ENCODE assay signal across 9 cellular contexts in the genomic region with DNA sequence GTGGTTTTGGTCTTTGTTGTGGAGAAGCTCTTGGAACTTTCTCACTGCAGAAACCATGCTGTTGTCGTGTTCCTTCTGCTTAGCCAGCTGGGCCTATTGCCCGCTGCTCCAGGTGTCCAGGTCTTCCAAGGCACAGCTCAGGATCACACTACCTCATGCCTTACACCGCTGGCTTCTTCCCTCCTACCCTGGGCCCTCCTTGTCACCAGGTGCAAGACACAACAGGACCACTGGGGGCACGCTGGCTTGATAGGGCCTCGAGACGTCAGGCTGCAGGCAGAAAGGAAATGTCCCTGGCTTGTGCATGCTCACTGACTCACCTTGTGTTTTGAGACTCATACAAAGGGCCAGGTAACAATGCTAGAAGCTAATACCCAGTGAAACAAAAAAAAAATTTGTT. TPM values are rescaled to one million over a fixed set of nuclear protein-coding genes. Genes with fewer than 3 reads are reported as not detected.
DNase-seq lines count a peak whose midpoint lies in the region; ATAC-seq, FAIRE-seq and TF ChIP-seq lines count a peak whose summit lies in the region.
"Had no signal": no experiment of that assay in that cellular context is flagged by ENCODE, and none has a peak within 500 bp of the region (broad histone marks: within the 10 kb centered on the region; RNA-seq: fewer than 3 reads in every experiment).

No MANE protein-coding gene starts in this region.

- H3K27ac ChIP-seq in vagina = no peak overlapping the region

- H3K27me3 ChIP-seq in vagina = no peaks in the 10 kb centered on the region

- no peak for FAIRE-seq in GM12891 (lab: Jason Lieb, UNC)

- H3K4me1 ChIP-seq in vagina = no peaks in the 10 kb centered on the region

- H3K9me3 ChIP-seq in vagina = no peaks in the 10 kb centered on the region

- no peak for TF ChIP-seq POLR2A in GM12891 (IDR thresholded peaks at IDR 0.05; ENCODE audit: low read depth, low read length)
- no peak for TF ChIP-seq POLR2A in vagina (IDR thresholded peaks at IDR 0.05)

- H3K4me3 ChIP-seq in fibroblast of villous mesenchyme (ENCODE audit: low read depth, low read length) (no peak overlapping the region), vagina (no peak overlapping the region)

- intact Hi-C loops in vagina (cut with DNase I) = no loop called here

- TF ChIP-seq CTCF in fibroblast of villous mesenchyme (IDR thresholded peaks at IDR 0.05; ENCODE audit: insufficient read depth, low read depth, low read length) (peak; percentile 19), vagina (IDR thresholded peaks at IDR 0.05) (no peak), omental fat pad (IDR thresholded peaks at IDR 0.05) (no peak)

- no peaks in the 10 kb centered on the region for H3K36me3 ChIP-seq in vagina

- ATAC-seq in GM21447 (IDR thresholded peaks at IDR 0.05; ENCODE audit: unreplicated experiment) = peak; percentile 82
- no peak for ATAC-seq in omental fat pad (ENCODE audit: low FRiP score)
- ATAC-seq: left cardiac atrium had no signal

- DNase-seq in GM12891 (ENCODE audit: insufficient read length, low spot score) (peak; percentile 17), M059J (ENCODE audit: low read depth) (peak; percentile 48), fibroblast of villous mesenchyme (ENCODE audit: low read depth) (no peak), NCI-H1930 (lab: John Stamatoyannopoulos, UW) (no peak), vagina (ENCODE audit: extremely low spot score in 2 of 2) (no peak), amniotic stem cell (lab: John Stamatoyannopoulos, UW) (no peak), omental fat pad (ENCODE audit: low spot score) (no peak)
- DNase-seq: left cardiac atrium had no signal

TF ChIP-seq in GM12891, 5 proteins besides CTCF, POLR2A, EP300 and RAD21:
- TF ChIP-seq POU2F2 (IDR thresholded peaks at IDR 0.05; ENCODE audit: low read depth, low read length) (no peak), POLR2AphosphoS5 (IDR thresholded peaks at IDR 0.05; ENCODE audit: low read depth, low read length) (no peak), TAF1 (IDR thresholded peaks at IDR 0.05; ENCODE audit: low read depth, low read length) (no peak), SPI1 (IDR thresholded peaks at IDR 0.05; ENCODE audit: low read depth, low read length) (no peak), PAX5 (IDR thresholded peaks at IDR 0.05; ENCODE audit: insufficient read depth, low read length, severe bottlenecking) (no peak)

RNA-seq across cellular contexts. Expression of a gene that starts 32.3 kb away (rescaled TPM):
- not detected for polyA plus RNA-seq in GM12891 (2012; ENCODE audit: low read depth, missing spikeins)
- 0.12 and 0.59 TPM in 2 replicates for total RNA-seq in M059J (2014; rRNA removed; shearing (Covaris generic))
- total RNA-seq in fibroblast of villous mesenchyme (not detected in 2 replicates), vagina (not detected), omental fat pad (1 to 10 TPM in 1 of 4 donors, under 1 TPM in 1, not detected in 2; 0.93 to 1.8 TPM)

RNA-seq across cellular contexts. Expression of a gene that starts 42.3 kb away (rescaled TPM):
- 0.22 TPM for polyA plus RNA-seq in GM12891 (2012; ENCODE audit: low read depth, missing spikeins)
- 21.6 and 26.5 TPM in 2 replicates for total RNA-seq in M059J (2014; rRNA removed; shearing (Covaris generic))
- under 0.01 TPM in 1 of 2 replicates, not detected in the other for total RNA-seq in fibroblast of villous mesenchyme
- 136 TPM for total RNA-seq in vagina
- 100 to 1,000 TPM in 3 of 4 donors, 10 to 100 TPM in 1; 70.3 to 238 (median 159) TPM for total RNA-seq in omental fat pad

Comparison
In these comparisons a context has a peak if more than half of its experiments do, and no peak if none do; other contexts are left out.
1. DNase-seq: peak in GM12891 (single experiment) and M059J (single experiment); none in fibroblast of villous mesenchyme (single experiment), NCI-H1930 (0 of 2), vagina (0 of 2), amniotic stem cell (single experiment) and omental fat pad (single experiment).
2. RNA of a gene that starts 42.3 kb away (total RNA-seq): 70.3 to 238 TPM in omental fat pad, 136 TPM in vagina (single experiment) and 21.6 to 26.5 TPM in M059J; under 0.01 TPM in fibroblast of villous mesenchyme; every median in the first group is over 10 times any median in the second.